ENCODE assay signal across 29 cellular contexts in the genomic region with DNA sequence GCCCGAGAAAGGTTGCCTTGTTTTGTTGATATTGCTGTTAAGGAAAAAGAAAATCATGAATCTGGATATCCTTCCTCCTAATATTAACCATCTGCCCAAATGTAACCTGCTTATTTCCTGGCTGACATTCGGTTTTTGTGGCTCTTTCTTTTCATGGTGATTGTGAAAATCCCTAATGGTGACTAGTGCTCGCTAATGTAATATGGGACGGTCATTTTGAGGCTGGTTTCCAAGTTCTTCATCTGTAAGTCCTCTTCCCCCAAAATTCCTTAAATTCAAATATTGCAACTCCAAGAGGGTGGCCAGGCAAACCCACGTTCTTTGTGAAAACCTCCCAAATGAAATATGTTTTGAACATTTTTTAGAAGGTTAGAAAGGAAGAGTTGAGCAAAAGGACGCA.
"Had no signal": no experiment of that assay in that cellular context is flagged by ENCODE, and none has a peak within 500 bp of the region (broad histone marks: within the 10 kb centered on the region; RNA-seq: fewer than 3 reads in every experiment).

No MANE protein-coding gene starts in this region.

- ATAC-seq: activated CD8-positive, alpha-beta T cell treated with anti-CD3 and anti-CD28 coated beads, Interleukin-2, amount 10 ng/mL, durations not matched to agents 7 days and 5 days; activated naive CD4-positive, alpha-beta T cell treated with anti-CD3 and anti-CD28 coated beads, Interleukin-2, amount 50 U/mL, for 72 hours; activated T-cell treated with anti-CD3 and anti-CD28 coated beads, Interleukin-2, amount 50 U/mL, for 4 hours; PC-3 had no signal

- H3K27ac ChIP-seq: Peyer's patch, SJSA1 had no signal

- H3K4me1 ChIP-seq: adrenal gland, Peyer's patch had no signal

- H3K36me3 ChIP-seq: adrenal gland, MG63, Peyer's patch, SJSA1 had no signal

- H3K27me3 ChIP-seq: adrenal gland, MG63, Peyer's patch, SJSA1 had no signal

- H3K4me3 ChIP-seq: adrenal gland, MG63, Peyer's patch, SJSA1 had no signal

- H3K9me3 ChIP-seq: adrenal gland, MG63, Peyer's patch, SJSA1 had no signal

- DNase-seq: activated CD4-positive, alpha-beta T cell treated with anti-CD3 and anti-CD28 coated beads, Interleukin-2, amount 10 ng/mL, durations not matched to agents 7 days and 5 days; activated CD4-positive, alpha-beta T cell treated with anti-CD3 and anti-CD28 coated beads, Interleukin-2, amount 50 U/mL, for 48 hours; activated CD8-positive, alpha-beta T cell treated with anti-CD3 and anti-CD28 coated beads, Interleukin-2, amount 10 ng/mL, durations not matched to agents 7 days and 5 days; activated gamma-delta T cell treated with Interleukin-2 at 50 U/mL for 16 hours; activated naive CD4-positive, alpha-beta T cell treated with anti-CD3 and anti-CD28 coated beads for 36 hours; activated T-cell treated with anti-CD3 and anti-CD28 coated beads, Interleukin-2, amount 50 U/mL, for 4 hours; adrenal gland; caudate nucleus; cerebellar nuclear complex; Kasumi-1; MG63; NCI-H1048; NCI-H1105 treated with DMSO at 0.1 percent for 48 hours; NCI-H1436; NCI-H1694; NCI-H1930; NCI-H2081 treated with DMSO at 0.1 percent for 48 hours; NCI-H345; NCI-H510A; NCI-H526; NCI-H748 treated with DMSO at 0.1 percent for 48 hours; NK-92 treated with Interleukin-12 subunit alpha and Interleukin-12 subunit beta, amount 100 ng/mL, for 24 hours; PC-3; Peyer's patch; RPMI8226; SHP77 treated with DMSO at 0.1 percent for 48 hours; SW 1271 had no signal
